In the genomic region with DNA sequence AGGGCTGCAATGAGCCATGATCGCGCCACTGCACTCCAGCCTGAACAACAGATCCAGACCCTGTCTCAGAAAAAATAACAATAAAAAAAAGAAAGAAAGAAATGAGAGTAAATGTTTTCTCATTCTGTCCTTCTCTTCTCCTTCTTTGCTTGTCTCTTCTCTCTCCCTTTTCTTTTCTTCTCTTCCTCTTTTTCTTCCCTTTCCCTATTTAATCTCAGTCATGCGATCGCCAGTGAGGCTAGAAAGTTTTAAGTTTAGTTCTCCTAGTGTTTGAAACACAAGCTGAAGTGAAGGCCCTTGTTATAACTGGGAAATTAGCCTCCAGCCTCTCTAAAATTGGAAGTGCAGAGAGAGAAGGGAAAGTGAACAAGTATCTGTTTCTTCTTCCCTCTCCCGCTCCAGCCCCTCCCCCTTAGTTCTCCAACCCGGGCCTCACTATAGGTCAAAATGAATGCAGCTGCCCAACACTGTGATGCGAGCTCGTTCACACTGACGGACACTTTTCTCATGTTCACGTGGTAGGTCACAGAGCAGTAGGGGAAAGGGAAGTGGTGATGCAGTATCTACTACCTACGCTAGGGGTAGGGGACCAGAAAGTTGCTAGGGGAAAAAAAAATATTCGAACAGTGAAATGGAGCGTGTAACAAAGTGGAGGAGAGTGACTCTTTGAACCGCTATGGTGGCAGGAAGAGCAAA, we compare ENCODE assay signal across 8 cellular contexts. TPM values are rescaled to one million over a fixed set of nuclear protein-coding genes. Genes with fewer than 3 reads are reported as not detected.
A peak's percentile ranks its signal among the peaks of the same experiment; 100 is the strongest.
DNase-seq lines count a peak whose midpoint lies in the region; ATAC-seq and TF ChIP-seq lines count a peak whose summit lies in the region.

No MANE protein-coding gene starts in this region.

- peak overlapping the region; percentile 24 for H3K27ac Mint-ChIP-seq in endothelial cell (ENCODE audit: unreplicated experiment)

- no peak overlapping the region for H3K4me3 Mint-ChIP-seq in endothelial cell (ENCODE audit: unreplicated experiment)

- TF ChIP-seq CTCF in GM10266 (IDR thresholded peaks at IDR 0.05; ENCODE audit: control insufficient read depth, insufficient read depth, low read depth, missing control alignments) (peak; percentile 36), endothelial cell (IDR thresholded peaks at IDR 0.05; ENCODE audit: unreplicated experiment) (peak; percentile 33), neutrophil (IDR thresholded peaks at IDR 0.05) (peak; percentile 68)

- H3K4me1 ChIP-seq in neutrophil (ENCODE audit: control insufficient read depth in 1 of 2, insufficient read depth in 1 of 2, low read depth in 1 of 2, low read length in 1 of 2), result peaks cover 12 to 13% of the 10 kb centered on the region in 2 experiments

- H3K27me3 ChIP-seq in neutrophil, result no peaks in the 10 kb centered on the region

- DNase-seq in GM10266 (ENCODE audit: extremely low spot score) (peak; percentile 79), HuH-7 (ENCODE audit: low spot score) (peak; percentile 46), endothelial cell (ENCODE audit: low spot score) (peak; percentile 32), NCI-H1930 (lab: John Stamatoyannopoulos, UW) (no peak), NCI-H2081 (lab: John Stamatoyannopoulos, UW) (no peak)
- DNase-seq in activated CD4-positive, alpha-beta T cell treated with anti-CD3 and anti-CD28 coated beads for 4 hours, result peak; percentile 16 to 41

- ATAC-seq in GM21526 (IDR thresholded peaks at IDR 0.05; ENCODE audit: low FRiP score, unreplicated experiment), result peak; percentile 99

- H3K36me3 Mint-ChIP-seq in endothelial cell (ENCODE audit: low read depth, unreplicated experiment), result no peaks in the 10 kb centered on the region

- H3K9me3 Mint-ChIP-seq in endothelial cell (ENCODE audit: unreplicated experiment), result no peaks in the 10 kb centered on the region

- H3K36me3 ChIP-seq in neutrophil, result no peaks in the 10 kb centered on the region

- H3K4me1 Mint-ChIP-seq in endothelial cell (ENCODE audit: unreplicated experiment), result peaks cover 13% of the 10 kb centered on the region

- H3K27ac ChIP-seq in neutrophil, result peak overlapping the region; percentile 60

- no peaks in the 10 kb centered on the region for H3K27me3 Mint-ChIP-seq in endothelial cell (ENCODE audit: unreplicated experiment)

- peak overlapping the region; percentile 46 to 50 for H3K4me3 ChIP-seq in neutrophil (ENCODE audit: low read depth in 1 of 2, low read length in 1 of 2)

- H3K9me3 ChIP-seq in neutrophil, result no peaks in the 10 kb centered on the region

RNA-seq across cellular contexts. Expression of a gene that starts 23.4 kb away (rescaled TPM):
- 38.8 TPM for total RNA-seq in endothelial cell (ENCODE audit: unreplicated experiment)

Comparison
In these comparisons a context has a peak if more than half of its experiments do, and no peak if none do; other contexts are left out.
1. DNase-seq: peak in GM10266 (single experiment), HuH-7 (single experiment), activated CD4-positive, alpha-beta T cell treated with anti-CD3 and anti-CD28 coated beads for 4 hours (2 of 2) and endothelial cell (single experiment); none in NCI-H1930 (0 of 2) and NCI-H2081 (0 of 2).
2. Peak in every context shown above with its lines, with median percentiles within 50 percentile points of each other: CTCF ChIP-seq.